ENCODE assay signal across 12 cellular contexts in genomic region chr6:132122871-132123270, GRCh38.
DNase-seq lines count a peak whose midpoint lies in the region; ATAC-seq, FAIRE-seq and TF ChIP-seq lines count a peak whose summit lies in the region.
"Had no signal": no experiment of that assay in that cellular context is flagged by ENCODE, and none has a peak within 500 bp of the region (broad histone marks: within the 10 kb centered on the region; RNA-seq: fewer than 3 reads in every experiment).

No MANE protein-coding gene starts in this region.

- no peak for TF ChIP-seq POLR2A in heart left ventricle (IDR thresholded peaks at IDR 0.05)
- TF ChIP-seq POLR2A in suprapubic skin (IDR thresholded peaks at IDR 0.05), result no peak

- DNase-seq in heart left ventricle (no peak), Right ventricle myocardium superior (no peak), astrocyte of the hippocampus (ENCODE audit: low read depth, low spot score) (peak; percentile 75), iris pigment epithelial cell (ENCODE audit: low read depth) (peak; percentile 80), suprapubic skin (ENCODE audit: low spot score in 2 of 2) (no peak), RCC 7860 (ENCODE audit: low spot score) (no peak)
- DNase-seq in activated naive CD4-positive, alpha-beta T cell treated with anti-CD3 and anti-CD28 coated beads, Interleukin-2, amount 50 U/mL, for 72 hours (ENCODE audit: low spot score in 2 of 2), result no peak
- DNase-seq: activated CD4-positive, CD25-positive, alpha-beta regulatory T cell; activated T-cell treated with anti-CD3 and anti-CD28 coated beads, Interleukin-2, amount 50 U/mL, for 1 hour had no signal

- ATAC-seq in heart left ventricle (peak in 3 of 4 donors; percentile 61 to 90 (median 68)), Right ventricle myocardium superior (ENCODE audit: poor library complexity) (no peak)
- no peak for ATAC-seq in activated naive CD4-positive, alpha-beta T cell treated with anti-CD3 and anti-CD28 coated beads, Interleukin-2, amount 50 U/mL, for 72 hours
- ATAC-seq: gastroesophageal sphincter had no signal

- TF ChIP-seq CTCF in heart left ventricle (IDR thresholded peaks at IDR 0.05) (no peak), suprapubic skin (IDR thresholded peaks at IDR 0.05) (no peak)

- H3K4me3 ChIP-seq in heart left ventricle, result no peak overlapping the region
- no peak overlapping the region for H3K4me3 ChIP-seq in suprapubic skin
- H3K4me3 ChIP-seq: cardiac muscle cell, gastroesophageal sphincter had no signal

- no peaks in the 10 kb centered on the region for H3K36me3 ChIP-seq in heart left ventricle
- H3K36me3 ChIP-seq in suprapubic skin, result no peaks in the 10 kb centered on the region
- H3K36me3 ChIP-seq: cardiac muscle cell, gastroesophageal sphincter had no signal

- H3K36me3 Mint-ChIP-seq in activated naive CD4-positive, alpha-beta T cell treated with anti-CD3 and anti-CD28 coated beads, Interleukin-2, amount 50 U/mL, for 72 hours, result no peaks in the 10 kb centered on the region

- no peak for TF ChIP-seq EP300 in suprapubic skin (IDR thresholded peaks at IDR 0.05)

- H3K27ac ChIP-seq in heart left ventricle, result no peak overlapping the region
- peak overlapping the region; percentile 31 for H3K27ac ChIP-seq in temporal lobe (ENCODE audit: low read depth, low read length)
- H3K27ac ChIP-seq in suprapubic skin, result no peak overlapping the region
- H3K27ac ChIP-seq: cardiac muscle cell, gastroesophageal sphincter had no signal

- no peaks in the 10 kb centered on the region for H3K9me3 ChIP-seq in heart left ventricle
- no peaks in the 10 kb centered on the region for H3K9me3 ChIP-seq in suprapubic skin
- H3K9me3 ChIP-seq: gastroesophageal sphincter had no signal

- WGBS in heart left ventricle, 4 donors, result 44 to 61% (median 52%) methylated on average over 4 of the region's 4 CpGs
- WGBS in suprapubic skin, result 77% methylated on average over 4 of the region's 4 CpGs

- no peak overlapping the region for H3K27ac Mint-ChIP-seq in activated naive CD4-positive, alpha-beta T cell treated with anti-CD3 and anti-CD28 coated beads, Interleukin-2, amount 50 U/mL, for 72 hours

- no peak for FAIRE-seq in RCC 7860 (lab: Jason Lieb, UNC)

- intact Hi-C loops in heart left ventricle (cut with DNase I), result no loop called here
- intact Hi-C loops in Right ventricle myocardium superior (cut with DNase I), result no loop called here

- no peaks in the 10 kb centered on the region for H3K9me3 Mint-ChIP-seq in activated naive CD4-positive, alpha-beta T cell treated with anti-CD3 and anti-CD28 coated beads, Interleukin-2, amount 50 U/mL, for 72 hours

- H3K27me3 ChIP-seq in heart left ventricle (no peaks in the 10 kb centered on the region), suprapubic skin (no peaks in the 10 kb centered on the region)
- H3K27me3 ChIP-seq: cardiac muscle cell, gastroesophageal sphincter had no signal

- H3K4me1 ChIP-seq in heart left ventricle (peaks cover 0 to 8% (median 0%) of the 10 kb centered on the region in 12 donors), suprapubic skin (no peaks in the 10 kb centered on the region)
- H3K4me1 ChIP-seq: gastroesophageal sphincter had no signal

Comparison
In these comparisons a context has a peak if more than half of its experiments do, and no peak if none do; other contexts are left out.
1. ATAC-seq: peak in heart left ventricle (3 of 4); none in Right ventricle myocardium superior (single experiment) and activated naive CD4-positive, alpha-beta T cell treated with anti-CD3 and anti-CD28 coated beads, Interleukin-2, amount 50 U/mL, for 72 hours (0 of 2).
2. DNase-seq: peak in astrocyte of the hippocampus (single experiment) and iris pigment epithelial cell (single experiment); none in heart left ventricle (0 of 5), Right ventricle myocardium superior (single experiment), activated naive CD4-positive, alpha-beta T cell treated with anti-CD3 and anti-CD28 coated beads, Interleukin-2, amount 50 U/mL, for 72 hours (0 of 2), suprapubic skin (0 of 2) and RCC 7860 (single experiment).